In the genomic region with DNA sequence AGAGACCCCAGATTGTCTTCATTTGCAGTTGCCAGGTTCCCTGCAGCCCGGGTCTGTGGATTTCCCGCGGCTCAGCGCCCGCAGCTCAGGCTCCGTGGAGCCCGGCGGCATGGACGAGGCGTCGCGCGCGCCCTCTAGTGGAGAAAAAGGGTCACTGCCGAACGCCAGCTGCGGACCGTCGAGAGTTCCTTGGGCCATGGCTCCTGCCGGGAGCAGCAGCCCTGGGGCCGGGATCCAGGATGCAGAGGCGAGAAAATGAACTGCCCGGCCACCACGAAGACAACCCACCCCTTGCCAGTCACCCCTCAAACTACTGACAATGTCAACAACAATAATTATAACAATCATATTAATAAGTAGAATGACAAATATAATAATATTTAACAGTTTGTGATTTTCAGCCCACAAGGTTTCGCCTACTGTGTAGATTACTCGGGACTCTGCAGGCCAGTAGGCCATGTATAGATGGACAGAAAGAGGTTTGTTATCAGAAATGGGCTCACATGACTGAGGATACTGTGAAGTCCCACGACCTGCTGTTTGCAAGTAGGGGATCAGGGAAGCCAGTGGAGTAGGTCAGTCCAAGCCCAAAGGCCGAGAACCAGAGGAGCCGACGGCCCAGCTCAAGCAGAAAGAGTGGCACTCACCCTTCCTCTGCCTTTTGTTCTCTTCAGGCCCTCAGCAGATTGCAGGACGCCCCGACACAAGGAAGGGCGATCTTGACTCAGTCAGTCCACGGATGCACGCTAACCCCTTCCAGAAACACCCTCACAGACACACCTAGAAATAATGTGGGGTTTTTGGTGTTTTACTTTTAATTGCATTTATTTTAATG, we compare ENCODE assay signal across 8 cellular contexts. TPM values are rescaled to one million over a fixed set of nuclear protein-coding genes. Genes with fewer than 3 reads are reported as not detected.
DNase-seq lines count a peak whose midpoint lies in the region; ATAC-seq and TF ChIP-seq lines count a peak whose summit lies in the region.

No MANE protein-coding gene starts in this region.

- peaks cover 8 to 20% of the 10 kb centered on the region in 2 donors for H3K27me3 Mint-ChIP-seq in CD4-positive, alpha-beta memory T cell

- H3K27ac ChIP-seq in CD4-positive, alpha-beta memory T cell (ENCODE audit: low read depth, low read length): no peak overlapping the region
- peak overlapping the region in 1 of 4 donors; percentile 20 for H3K27ac ChIP-seq in sigmoid colon

- intact Hi-C loops in CD4-positive, alpha-beta memory T cell (cut with micrococcal nuclease): loop anchor here (1.0 to 2.0 kb wide), 2 partner anchors 279 to 595 kb away; no protein-coding TSS in a partner anchor
- intact Hi-C loops in sigmoid colon (cut with DNase I): loop anchor here (1.0 to 10.0 kb wide), 3 partner anchors 76 to 279 kb away; no protein-coding TSS in a partner anchor

- WGBS in sigmoid colon, 2 donors: 28 to 29% methylated on average over 35 of the region's 35 CpGs

- peak overlapping the region in 1 of 2 donors; percentile 19 for H3K4me3 ChIP-seq in CD4-positive, alpha-beta memory T cell (ENCODE audit: low read length in 2 of 2)
- H3K4me3 ChIP-seq in Loucy (ENCODE audit: low read length, poor library complexity, severe bottlenecking) (no peak overlapping the region), sigmoid colon (no peak overlapping the region)

- peaks cover 0 to 14% (median 8%) of the 10 kb centered on the region in 8 donors for H3K9me3 Mint-ChIP-seq in CD4-positive, alpha-beta memory T cell

- H3K9me2 ChIP-seq in Loucy (replicated peaks; ENCODE audit: low read depth, low read length): no peaks in the 10 kb centered on the region

- no peaks in the 10 kb centered on the region for H3K9me3 ChIP-seq in CD4-positive, alpha-beta memory T cell (ENCODE audit: control insufficient read depth in 1 of 2, low read length in 2 of 2)
- H3K9me3 ChIP-seq in Loucy (ENCODE audit: insufficient read depth, low read depth, low read length) (no peaks in the 10 kb centered on the region), sigmoid colon (peaks cover 0 to 4% (median 0%) of the 10 kb centered on the region in 4 donors)

- H2AFZ ChIP-seq in Loucy (ENCODE audit: low read length): peak overlapping the region; percentile 60; the same call in 1 of the 2 replicates

- TF ChIP-seq CTCF in GM20000 (IDR thresholded peaks at IDR 0.05; ENCODE audit: extremely low read depth, missing control alignments) (peak; percentile 98), Loucy (conservative IDR thresholded peaks at IDR 0.05; ENCODE audit: low read length) (peak; percentile 66), sigmoid colon (IDR thresholded peaks at IDR 0.05) (peak; percentile 86 to 98 (median 90))

- H3K36me3 ChIP-seq in CD4-positive, alpha-beta memory T cell (ENCODE audit: insufficient read depth, low read length): no peaks in the 10 kb centered on the region
- H3K36me3 ChIP-seq in Loucy (ENCODE audit: insufficient read depth, low read length): no peaks in the 10 kb centered on the region
- H3K36me3 ChIP-seq in sigmoid colon: no peaks in the 10 kb centered on the region

- DNase-seq in CD4-positive, alpha-beta memory T cell: peak; percentile 39 to 53 (median 50)
- peak; percentile 78 for DNase-seq in GM20000 (ENCODE audit: low spot score)
- DNase-seq in T-helper 1 cell: peak; percentile 22 to 45 (median 42)
- DNase-seq in amygdala (lab: John Stamatoyannopoulos, UW): peak in 51 of 56 donors; percentile 17 to 88 (median 63)
- DNase-seq in hepatic stellate cell (ENCODE audit: low spot score): peak; percentile 79
- DNase-seq in sigmoid colon: peak; percentile 84

- POLR2A ChIA-PET in CD4-positive, alpha-beta memory T cell (lab: Charles Lee; ENCODE audit: partially characterized antibody): no interaction called here

- H4K20me1 ChIP-seq in Loucy (ENCODE audit: insufficient read depth, low read length, poor library complexity, severe bottlenecking): no peaks in the 10 kb centered on the region

- no peaks in the 10 kb centered on the region for H3K36me3 Mint-ChIP-seq in CD4-positive, alpha-beta memory T cell

- no peaks in the 10 kb centered on the region for H3K79me2 ChIP-seq in Loucy (ENCODE audit: insufficient read depth, low read length)

- CTCF ChIA-PET in CD4-positive, alpha-beta memory T cell (lab: Charles Lee; ENCODE audit: partially characterized antibody): interaction anchor here (0.8 to 2.7 kb wide), 21 partner anchors 9 to 595 kb away, joined by 3 to 27 read pairs (median 4); partner anchors contain the start of gene BOD1

- H3K27ac Mint-ChIP-seq in CD4-positive, alpha-beta memory T cell: peak overlapping the region in 1 of 7 donors; percentile 20

- peaks cover 4% of the 10 kb centered on the region for H3K4me1 ChIP-seq in CD4-positive, alpha-beta memory T cell (ENCODE audit: insufficient read depth, low read length)
- H3K4me1 ChIP-seq in Loucy (ENCODE audit: insufficient read depth, low read length, poor library complexity, severe bottlenecking): no peaks in the 10 kb centered on the region
- H3K4me1 ChIP-seq in sigmoid colon: peaks cover 0 to 20% (median 10%) of the 10 kb centered on the region in 4 donors

- H3K4me1 Mint-ChIP-seq in CD4-positive, alpha-beta memory T cell: peaks cover 3 to 10% (median 6%) of the 10 kb centered on the region in 4 donors

- no peaks in the 10 kb centered on the region for H3F3A ChIP-seq in Loucy (ENCODE audit: low read depth)

- H3K4me3 Mint-ChIP-seq in CD4-positive, alpha-beta memory T cell: peak overlapping the region in 2 of 8 donors; percentile 6

- H3K4me2 ChIP-seq in Loucy (ENCODE audit: low read depth, low read length, poor library complexity, severe bottlenecking): peak overlapping the region; percentile 40

- H3K9ac ChIP-seq in Loucy (ENCODE audit: low read depth, low read length, poor library complexity, severe bottlenecking): no peak overlapping the region

- no peak for TF ChIP-seq POLR2A in sigmoid colon (IDR thresholded peaks at IDR 0.05)

- TF ChIP-seq EP300 in sigmoid colon (IDR thresholded peaks at IDR 0.05): no peak

- ATAC-seq in HG03378 (IDR thresholded peaks at IDR 0.05; ENCODE audit: unreplicated experiment): no peak

- H3K27me3 ChIP-seq in CD4-positive, alpha-beta memory T cell (ENCODE audit: insufficient read depth, low read length): peaks cover 5% of the 10 kb centered on the region
- H3K27me3 ChIP-seq in Loucy (ENCODE audit: insufficient read depth, low read length, poor library complexity, severe bottlenecking): no peaks in the 10 kb centered on the region
- H3K27me3 ChIP-seq in sigmoid colon: no peaks in the 10 kb centered on the region

RNA-seq across cellular contexts. Expression of gene BOD1, which starts 43.1 kb away (rescaled TPM):
- 10 to 100 TPM; 35.7 to 38.1 TPM for total RNA-seq in CD4-positive, alpha-beta memory T cell
- 10 to 100 TPM; 11.8 to 14.5 TPM for polyA plus RNA-seq in CD4-positive, alpha-beta memory T cell
- total RNA-seq in sigmoid colon: 10 to 100 TPM; 39.3 to 71.3 (median 54.3) TPM
- 10 to 100 TPM; 17.6 to 37.2 (median 31.0) TPM for polyA plus RNA-seq in sigmoid colon
